ENCODE assay signal across 8 cellular contexts in genomic region chr2:263774-264492, GRCh38. TPM values are rescaled to one million over a fixed set of nuclear protein-coding genes. Genes with fewer than 3 reads are reported as not detected.
DNase-seq lines count a peak whose midpoint lies in the region; ATAC-seq and FAIRE-seq lines count a peak whose summit lies in the region.

TSS of gene SH3YL1 (minus strand) at chr2:264032. CDS start at chr2:263984, 48 bp downstream.

- no peak for FAIRE-seq in urothelium cell line (lab: Jason Lieb, UNC)

- no peaks in the 10 kb centered on the region for H3K9me3 ChIP-seq in SJSA1 (replicated peaks)

- H3K4me1 Mint-ChIP-seq in activated naive CD8-positive, alpha-beta T cell treated with anti-CD3 and anti-CD28 coated beads, Interleukin-2, amount 50 U/mL, for 24 hours: peaks cover 46% of the 10 kb centered on the region

- H3K27me3 ChIP-seq in SJSA1 (replicated peaks): no peaks in the 10 kb centered on the region

- peaks cover 14% of the 10 kb centered on the region for H3K4me1 ChIP-seq in SJSA1 (replicated peaks)

- peaks cover 23% of the 10 kb centered on the region for H3K36me3 ChIP-seq in SJSA1

- peak within 1 kb of the TSS; percentile 93 for H3K27ac Mint-ChIP-seq in activated naive CD8-positive, alpha-beta T cell treated with anti-CD3 and anti-CD28 coated beads, Interleukin-2, amount 50 U/mL, for 24 hours

- no peak for DNase-seq in SJSA1 (ENCODE audit: low read depth in 1 of 2, low spot score in 2 of 2)
- DNase-seq in activated naive CD8-positive, alpha-beta T cell treated with anti-CD3 and anti-CD28 coated beads, Interleukin-2, amount 50 U/mL, for 24 hours: peak; percentile 45
- peak; percentile 51 for DNase-seq in left ventricle myocardium superior
- peak; percentile 61 for DNase-seq in retina
- DNase-seq in urothelium cell line (ENCODE audit: low spot score): no peak
- DNase-seq in globus pallidus (ENCODE audit: low spot score): no peak

- H3K27me3 Mint-ChIP-seq in activated naive CD8-positive, alpha-beta T cell treated with anti-CD3 and anti-CD28 coated beads, Interleukin-2, amount 50 U/mL, for 24 hours: no peaks in the 10 kb centered on the region

- peak within 1 kb of the TSS; percentile 92 for H3K4me3 Mint-ChIP-seq in activated naive CD8-positive, alpha-beta T cell treated with anti-CD3 and anti-CD28 coated beads, Interleukin-2, amount 50 U/mL, for 24 hours

- peak within 1 kb of the TSS; percentile 65 for H3K27ac ChIP-seq in SJSA1

- H3K36me3 Mint-ChIP-seq in activated naive CD8-positive, alpha-beta T cell treated with anti-CD3 and anti-CD28 coated beads, Interleukin-2, amount 50 U/mL, for 24 hours (ENCODE audit: low read depth): peaks cover 32% of the 10 kb centered on the region

- peak within 1 kb of the TSS; percentile 72 for H3K4me3 ChIP-seq in SJSA1

- intact Hi-C loops in left ventricle myocardium superior (cut with micrococcal nuclease): no loop called here

- peaks cover 7% of the 10 kb centered on the region for H3K9me3 Mint-ChIP-seq in activated naive CD8-positive, alpha-beta T cell treated with anti-CD3 and anti-CD28 coated beads, Interleukin-2, amount 50 U/mL, for 24 hours

- ATAC-seq in GM18517 (IDR thresholded peaks at IDR 0.05; ENCODE audit: unreplicated experiment): peak; percentile 8
- peak; percentile 23 for ATAC-seq in HG02981 (IDR thresholded peaks at IDR 0.05; ENCODE audit: unreplicated experiment)
- ATAC-seq in activated naive CD8-positive, alpha-beta T cell treated with anti-CD3 and anti-CD28 coated beads, Interleukin-2, amount 50 U/mL, for 24 hours: peak; percentile 13
- ATAC-seq in left ventricle myocardium superior: peak; percentile 38

RNA-seq across cellular contexts. Expression of gene SH3YL1, which starts in this region (rescaled TPM):
- 19.0 and 57.6 TPM in 2 replicates for total RNA-seq in SJSA1 (2014; rRNA removed; shearing (Covaris generic))
- total RNA-seq in left ventricle myocardium superior: 13.4 TPM

Comparison
In these comparisons a context has a peak if more than half of its experiments do, and no peak if none do; other contexts are left out.
1. DNase-seq: peak in activated naive CD8-positive, alpha-beta T cell treated with anti-CD3 and anti-CD28 coated beads, Interleukin-2, amount 50 U/mL, for 24 hours (single experiment), left ventricle myocardium superior (single experiment) and retina (single experiment); none in SJSA1 (0 of 2), urothelium cell line (single experiment) and globus pallidus (single experiment).
2. Peak in every context shown above with its lines, with median percentiles within 50 percentile points of each other: ATAC-seq.